14 cellular contexts compared by ENCODE assay signal in genomic region chr21:22710725-22711124, GRCh38.
"Had no signal": no experiment of that assay in that cellular context is flagged by ENCODE, and none has a peak within 500 bp of the region (broad histone marks: within the 10 kb centered on the region; RNA-seq: fewer than 3 reads in every experiment).

No MANE protein-coding gene starts in this region.

- H3K4me3 ChIP-seq: pancreas, tibial nerve, vagina had no signal

- H3K27ac Mint-ChIP-seq: activated CD4-positive, alpha-beta T cell treated with anti-CD3 and anti-CD28 coated beads, Interleukin-2, amount 10 ng/mL, durations not matched to agents 7 days and 5 days; activated naive CD8-positive, alpha-beta T cell; immature natural killer cell; stimulated activated naive B cell treated with anti-CD40 and anti-IgM and Interleukin-4, amounts not matched to agents 10 μg/mL and 1 μg/mL and 100 μg/mL, for 72 hours had no signal

- H3K27me3 Mint-ChIP-seq: activated CD4-positive, alpha-beta T cell treated with anti-CD3 and anti-CD28 coated beads, Interleukin-2, amount 10 ng/mL, durations not matched to agents 7 days and 5 days; activated naive CD8-positive, alpha-beta T cell; stimulated activated naive B cell treated with anti-CD40 and anti-IgM and Interleukin-4, amounts not matched to agents 10 μg/mL and 1 μg/mL and 100 μg/mL, for 72 hours had no signal

- DNase-seq: activated CD4-positive, alpha-beta T cell treated with anti-CD3 and anti-CD28 coated beads, Interleukin-2, amount 10 ng/mL, durations not matched to agents 7 days and 5 days; activated gamma-delta T cell treated with Interleukin-2 at 50 U/mL for 16 hours; amniotic stem cell; foreskin keratinocyte; immature natural killer cell; left cardiac atrium; mammary epithelial cell; pancreas; retina; stimulated activated CD4-positive, alpha-beta T cell treated with anti-CD3 and anti-CD28 coated beads, Interleukin-2, amount 100 ng/mL, for 48 hours; stimulated activated naive B cell treated with anti-CD40 and anti-IgM and Interleukin-4, amounts not matched to agents 10 μg/mL and 1 μg/mL and 100 μg/mL, for 72 hours had no signal

- H3K36me3 Mint-ChIP-seq: activated naive CD8-positive, alpha-beta T cell; stimulated activated naive B cell treated with anti-CD40 and anti-IgM and Interleukin-4, amounts not matched to agents 10 μg/mL and 1 μg/mL and 100 μg/mL, for 72 hours had no signal

- ATAC-seq: foreskin keratinocyte; left cardiac atrium; pancreas; stimulated activated naive B cell treated with anti-CD40 and anti-IgM and Interleukin-4, amounts not matched to agents 10 μg/mL and 1 μg/mL and 100 μg/mL, for 72 hours had no signal

- H3K27ac ChIP-seq: foreskin keratinocyte, pancreas, tibial nerve, vagina had no signal

- H3K4me1 Mint-ChIP-seq: activated CD4-positive, alpha-beta T cell treated with anti-CD3 and anti-CD28 coated beads, Interleukin-2, amount 10 ng/mL, durations not matched to agents 7 days and 5 days; immature natural killer cell; stimulated activated naive B cell treated with anti-CD40 and anti-IgM and Interleukin-4, amounts not matched to agents 10 μg/mL and 1 μg/mL and 100 μg/mL, for 72 hours had no signal

- H3K27me3 ChIP-seq: foreskin keratinocyte, pancreas, tibial nerve, vagina had no signal

- H3K4me3 Mint-ChIP-seq: activated CD4-positive, alpha-beta T cell treated with anti-CD3 and anti-CD28 coated beads, Interleukin-2, amount 10 ng/mL, durations not matched to agents 7 days and 5 days; activated naive CD8-positive, alpha-beta T cell; immature natural killer cell; stimulated activated naive B cell treated with anti-CD40 and anti-IgM and Interleukin-4, amounts not matched to agents 10 μg/mL and 1 μg/mL and 100 μg/mL, for 72 hours had no signal

- H3K4me1 ChIP-seq: foreskin keratinocyte, pancreas, vagina had no signal

- H3K36me3 ChIP-seq: pancreas, tibial nerve, vagina had no signal

- FAIRE-seq: pancreas had no signal

- H3K9me3 ChIP-seq: pancreas, tibial nerve, vagina had no signal
